Comparison of ENCODE assay signal across 23 cellular contexts in the genomic region with DNA sequence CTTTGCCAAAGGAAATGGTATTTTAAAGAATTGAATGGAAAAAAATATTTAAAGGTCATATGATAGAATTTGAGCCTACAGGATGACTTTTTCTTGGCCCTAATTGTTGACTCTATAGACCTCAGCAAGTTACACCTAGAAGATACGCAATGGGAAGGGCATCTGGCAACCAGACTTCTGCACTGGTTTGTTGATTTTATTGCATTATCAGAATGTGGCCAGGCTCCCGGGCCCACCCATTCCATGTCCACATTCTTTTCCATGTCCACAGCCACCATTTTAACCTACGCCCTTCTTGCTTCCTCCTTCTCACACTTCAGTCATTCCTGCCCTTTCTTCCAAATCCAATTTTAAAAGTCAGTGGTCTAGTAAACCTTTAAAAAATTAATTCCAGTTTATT.
"Had no signal": no experiment of that assay in that cellular context is flagged by ENCODE, and none has a peak within 500 bp of the region (broad histone marks: within the 10 kb centered on the region; RNA-seq: fewer than 3 reads in every experiment).

No MANE protein-coding gene starts in this region.

- DNase-seq: activated CD4-positive, alpha-beta T cell treated with anti-CD3 and anti-CD28 coated beads, Interleukin-2, amount 10 ng/mL, durations not matched to agents 24 days and 14 days; activated CD4-positive, alpha-beta T cell treated with anti-CD3 and anti-CD28 coated beads, Interleukin-2, amount 50 U/mL, for 4 hours; activated CD8-positive, alpha-beta T cell treated with anti-CD3 and anti-CD28 coated beads, Interleukin-2, amount 10 ng/mL, durations not matched to agents 7 days and 5 days; activated gamma-delta T cell; activated naive CD4-positive, alpha-beta T cell treated with Interleukin-2 at 50 U/mL for 16 hours; activated naive CD8-positive, alpha-beta T cell treated with anti-CD3 and anti-CD28 coated beads, Interleukin-2, amount 10 ng/mL, durations not matched to agents 7 days and 5 days; activated T-cell treated with anti-CD3 and anti-CD28 coated beads, Interleukin-2, amount 50 U/mL, for 24 hours; body of pancreas; caudate nucleus; Kasumi-1; KG1; MM.1S; MV-4-11; NCI-H1092; NCI-H1436 treated with DMSO at 0.1 percent for 48 hours; NCI-H1694 treated with DMSO at 0.1 percent for 48 hours; NCI-H2029; NCI-H345; NCI-H524 treated with DMSO at 0.1 percent for 48 hours; SHP77; SJCRH30; T1000 had no signal

- H3K4me1 ChIP-seq: body of pancreas, SJCRH30 had no signal

- H3K4me3 ChIP-seq: body of pancreas, SJCRH30, SK-N-MC had no signal

- H3K27ac ChIP-seq: body of pancreas, SJCRH30, SK-N-MC had no signal

- H3K9me3 ChIP-seq: body of pancreas, SJCRH30 had no signal

- H3K36me3 ChIP-seq: SJCRH30 had no signal

- H3K27me3 ChIP-seq: body of pancreas, SJCRH30 had no signal
